Comparison of ENCODE assay signal across 8 cellular contexts in the genomic region with DNA sequence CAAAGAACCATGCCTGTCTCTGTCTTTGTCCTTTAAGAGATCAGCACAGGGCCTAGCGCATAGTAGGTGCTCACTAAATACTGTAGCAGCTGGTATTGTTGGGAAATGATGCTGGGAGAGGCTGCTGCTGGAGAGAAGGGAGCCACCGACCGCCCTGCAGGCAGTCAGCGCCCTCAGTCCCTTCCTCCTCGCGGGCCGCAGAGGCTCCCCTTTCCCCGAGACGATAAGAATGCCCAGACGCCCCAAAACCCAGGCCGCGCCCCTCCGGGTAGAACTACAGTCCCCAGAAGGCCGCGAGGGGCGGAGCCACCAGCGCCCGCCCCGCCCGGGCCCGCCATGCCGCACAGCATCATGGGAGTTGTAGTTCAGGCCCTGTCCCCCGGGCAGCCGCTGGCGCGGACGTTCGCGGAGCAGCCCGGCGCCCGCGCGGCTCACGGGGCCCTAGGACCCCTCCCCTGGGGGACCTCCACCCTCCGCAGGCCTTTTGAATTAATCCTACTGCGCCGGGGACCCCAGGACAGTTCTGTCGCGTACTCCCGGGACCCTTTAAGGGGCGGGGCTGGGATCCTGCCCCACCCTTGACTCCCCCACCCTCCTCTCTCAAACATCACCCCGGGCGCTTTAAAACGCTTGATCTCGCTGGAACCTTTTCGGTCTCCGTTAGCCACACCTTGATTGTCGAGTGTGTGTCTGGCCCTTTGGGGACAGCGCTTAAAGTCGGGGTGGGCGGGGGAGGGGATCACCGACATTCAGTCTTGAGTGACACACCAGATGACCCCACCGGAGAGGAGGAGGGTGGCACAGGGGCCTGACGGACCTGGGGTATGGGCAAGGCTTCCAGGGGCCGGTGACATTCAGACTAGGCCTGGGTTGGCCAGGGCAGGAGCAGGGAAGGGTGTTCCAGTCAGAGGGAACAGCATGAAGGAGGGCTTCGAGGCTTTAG. TPM values are rescaled to one million over a fixed set of nuclear protein-coding genes. Genes with fewer than 3 reads are reported as not detected.
DNase-seq lines count a peak whose midpoint lies in the region; ATAC-seq and TF ChIP-seq lines count a peak whose summit lies in the region.

No MANE protein-coding gene starts in this region.

- CTCF ChIA-PET in Calu3 (lab: Charles Lee) = no interaction called here

- no peak for TF ChIP-seq EP300 in upper lobe of left lung (IDR thresholded peaks at IDR 0.05)

- H3K36me3 ChIP-seq in right atrium auricular region = no peaks in the 10 kb centered on the region
- no peaks in the 10 kb centered on the region for H3K36me3 ChIP-seq in upper lobe of left lung

- H3K27ac ChIP-seq in right atrium auricular region = peak overlapping the region; percentile 81 to 90
- H3K27ac ChIP-seq in upper lobe of left lung = peak overlapping the region; percentile 90 to 96 (median 94)

- 8% methylated on average over 12 to 45 of the region's 57 CpGs for WGBS in upper lobe of left lung, 2 donors

- H3K4me1 Mint-ChIP-seq in Calu3 (ENCODE audit: low read depth, unreplicated experiment) (no peaks in the 10 kb centered on the region), progenitor cell of endocrine pancreas (ENCODE audit: low read depth) (peaks cover 5% of the 10 kb centered on the region)
- peaks cover 10% of the 10 kb centered on the region for H3K4me1 Mint-ChIP-seq in T-helper 1 cell treated with Interleukin-12 subunit alpha and Interleukin-12 subunit beta and Interleukin-4 antibody, amounts not matched to agents 30 μg/mL and 1 μg/mL, for 36 hours (ENCODE audit: low read depth)

- H3K36me3 Mint-ChIP-seq in Calu3 (ENCODE audit: insufficient read depth, unreplicated experiment) = no peaks in the 10 kb centered on the region
- no peaks in the 10 kb centered on the region for H3K36me3 Mint-ChIP-seq in T-helper 1 cell treated with Interleukin-12 subunit alpha and Interleukin-12 subunit beta and Interleukin-4 antibody, amounts not matched to agents 30 μg/mL and 1 μg/mL, for 36 hours (ENCODE audit: low read depth)
- H3K36me3 Mint-ChIP-seq in progenitor cell of endocrine pancreas (ENCODE audit: insufficient read depth) = no peaks in the 10 kb centered on the region

- intact Hi-C loops in Calu3 (cut with micrococcal nuclease; ENCODE audit: unreplicated experiment) = no loop called here

- H3K27ac Mint-ChIP-seq in Calu3 (ENCODE audit: unreplicated experiment) (peak overlapping the region; percentile 47), progenitor cell of endocrine pancreas (no peak overlapping the region)
- H3K27ac Mint-ChIP-seq in T-helper 1 cell treated with Interleukin-12 subunit alpha and Interleukin-12 subunit beta and Interleukin-4 antibody, amounts not matched to agents 30 μg/mL and 1 μg/mL, for 36 hours = peak overlapping the region; percentile 82

- peak in 1 of 4 donors; percentile 63 for TF ChIP-seq POLR2A in upper lobe of left lung (IDR thresholded peaks at IDR 0.05)

- H3K9me3 Mint-ChIP-seq in Calu3 (ENCODE audit: low read depth, unreplicated experiment) (no peaks in the 10 kb centered on the region), progenitor cell of endocrine pancreas (ENCODE audit: low read depth) (no peaks in the 10 kb centered on the region)
- H3K9me3 Mint-ChIP-seq in T-helper 1 cell treated with Interleukin-12 subunit alpha and Interleukin-12 subunit beta and Interleukin-4 antibody, amounts not matched to agents 30 μg/mL and 1 μg/mL, for 36 hours = no peaks in the 10 kb centered on the region

- H3K9me3 ChIP-seq in right atrium auricular region (no peaks in the 10 kb centered on the region), upper lobe of left lung (no peaks in the 10 kb centered on the region)

- ATAC-seq in GM21576 (IDR thresholded peaks at IDR 0.05; ENCODE audit: unreplicated experiment) (peak; percentile 84), upper lobe of left lung (ENCODE audit: low FRiP score in 2 of 2) (peak; percentile 90 to 96)

- H3K27me3 Mint-ChIP-seq in Calu3 (ENCODE audit: unreplicated experiment) (no peaks in the 10 kb centered on the region), progenitor cell of endocrine pancreas (peaks cover 11% of the 10 kb centered on the region)
- peaks cover 3% of the 10 kb centered on the region for H3K27me3 Mint-ChIP-seq in T-helper 1 cell treated with Interleukin-12 subunit alpha and Interleukin-12 subunit beta and Interleukin-4 antibody, amounts not matched to agents 30 μg/mL and 1 μg/mL, for 36 hours (ENCODE audit: low read depth)

- H3K4me3 ChIP-seq in right atrium auricular region (peak overlapping the region; percentile 56 to 70), upper lobe of left lung (peak overlapping the region; percentile 31 to 65 (median 58))

- peak; percentile 89 for DNase-seq in Calu3
- peak; percentile 65 to 67 for DNase-seq in Kasumi-1 (lab: John Stamatoyannopoulos, UW)
- peak; percentile 63 for DNase-seq in amniotic epithelial cell (ENCODE audit: low read depth)
- peak; percentile 87 for DNase-seq in right atrium auricular region (ENCODE audit: low spot score)
- peak; percentile 76 for DNase-seq in progenitor cell of endocrine pancreas (ENCODE audit: low spot score, unreplicated experiment)
- peak; percentile 87 to 97 for DNase-seq in upper lobe of left lung

- no TSS peak for BruUV-seq in Calu3 (replicated peaks; lab: Mats Ljungman, UMichigan)

- H3K4me3 Mint-ChIP-seq in Calu3 (ENCODE audit: low read depth, unreplicated experiment) (peak overlapping the region; percentile 67), progenitor cell of endocrine pancreas (ENCODE audit: low read depth) (peak overlapping the region; percentile 74)
- peak overlapping the region; percentile 73 for H3K4me3 Mint-ChIP-seq in T-helper 1 cell treated with Interleukin-12 subunit alpha and Interleukin-12 subunit beta and Interleukin-4 antibody, amounts not matched to agents 30 μg/mL and 1 μg/mL, for 36 hours

- H3K4me1 ChIP-seq in right atrium auricular region (peaks cover 0 to 9% of the 10 kb centered on the region in 2 donors), upper lobe of left lung (peaks cover 4 to 20% (median 8%) of the 10 kb centered on the region in 4 donors)

- TF ChIP-seq CTCF in Calu3 (IDR thresholded peaks at IDR 0.05; ENCODE audit: unreplicated experiment) (no peak), right atrium auricular region (IDR thresholded peaks at IDR 0.05) (peak in 1 of 2 donors; percentile 19), progenitor cell of endocrine pancreas (IDR thresholded peaks at IDR 0.05; ENCODE audit: unreplicated experiment) (no peak), upper lobe of left lung (IDR thresholded peaks at IDR 0.05) (peak in 2 of 6 experiments; percentile 7 to 13)

- H3K27me3 ChIP-seq in right atrium auricular region (no peaks in the 10 kb centered on the region), upper lobe of left lung (no peaks in the 10 kb centered on the region)

RNA-seq across cellular contexts. Expression of gene IER5L, which starts 24.8 kb away (rescaled TPM):
- total RNA-seq in Calu3 (2022) = 53.1 and 60.3 TPM in 2 replicates
- 10 to 100 TPM in 1 of 2 donors, 1 to 10 TPM in 1; 5.5 to 11.6 TPM for total RNA-seq in right atrium auricular region
- total RNA-seq in progenitor cell of endocrine pancreas = 21.8 and 22.6 TPM in 2 replicates
- 10 to 100 TPM in 3 of 6 donors, 1 to 10 TPM in 3; 3.7 to 17.0 (median 10.3) TPM for total RNA-seq in upper lobe of left lung

Comparison
In these comparisons a context has a peak if more than half of its experiments do, and no peak if none do; other contexts are left out.
1. Peak in every context shown above with its lines: DNase-seq, ATAC-seq, H3K4me3 ChIP-seq and H3K27ac ChIP-seq.